In the genomic region with DNA sequence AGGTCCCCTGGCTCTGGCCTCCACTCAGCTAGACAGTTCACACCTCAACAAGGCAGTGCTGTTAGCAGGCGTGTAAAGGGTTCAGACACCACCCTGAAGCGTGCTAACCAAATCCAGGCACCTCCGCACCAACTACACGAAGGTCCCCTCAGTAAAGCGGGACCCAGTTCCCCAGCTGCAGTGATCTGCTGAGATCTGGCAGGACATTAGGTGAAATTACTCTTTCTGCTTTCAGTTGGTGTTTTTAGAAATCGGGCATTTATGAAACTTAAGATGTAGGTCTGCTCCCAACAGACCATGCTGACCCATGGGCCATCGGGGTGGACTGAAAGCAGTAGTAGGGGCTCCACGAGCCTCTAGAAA, we compare ENCODE assay signal across 16 cellular contexts. TPM values are rescaled to one million over a fixed set of nuclear protein-coding genes. Genes with fewer than 3 reads are reported as not detected.
DNase-seq lines count a peak whose midpoint lies in the region; ATAC-seq and TF ChIP-seq lines count a peak whose summit lies in the region.
"Had no signal": no experiment of that assay in that cellular context is flagged by ENCODE, and none has a peak within 500 bp of the region (broad histone marks: within the 10 kb centered on the region; RNA-seq: fewer than 3 reads in every experiment).

No MANE protein-coding gene starts in this region.

- H3K9me3 ChIP-seq in Caco-2 (no peaks in the 10 kb centered on the region), neural progenitor cell (ENCODE audit: low read depth) (no peaks in the 10 kb centered on the region)
- H3K9me3 ChIP-seq: BLaER1 had no signal

- no peak for DNase-seq in activated CD4-positive, alpha-beta memory T cell treated with anti-CD3 and anti-CD28 coated beads for 36 hours
- DNase-seq in activated CD4-positive, alpha-beta memory T cell treated with anti-CD3 and anti-CD28 coated beads, Interleukin-2, amount 10 ng/mL, durations not matched to agents 7 days and 5 days = no peak
- DNase-seq in Caco-2 = no peak
- DNase-seq in WTC11 (ENCODE audit: low spot score) = no peak
- DNase-seq in neural progenitor cell (ENCODE audit: low spot score) = no peak
- no peak for DNase-seq in stimulated activated CD4-positive, alpha-beta T cell treated with anti-CD3 and anti-CD28 coated beads, Interleukin-12 subunit alpha, Interleukin-12 subunit beta, amount 100 ng/mL, for 4 hours
- no peak for DNase-seq in SHP77 treated with DMSO at 0.1 percent for 48 hours (lab: John Stamatoyannopoulos, UW)
- DNase-seq: 8988T; AML-193; CD8-positive, alpha-beta memory T cell; DMS53; GF-D8; H7 had no signal

- no peak overlapping the region for H3K27ac ChIP-seq in neural progenitor cell
- H3K27ac ChIP-seq: BLaER1 had no signal

- peaks cover 4% of the 10 kb centered on the region for H4K20me1 ChIP-seq in neural progenitor cell (ENCODE audit: low read depth)

- peaks cover 22% of the 10 kb centered on the region for H3K36me3 Mint-ChIP-seq in activated CD4-positive, alpha-beta memory T cell treated with anti-CD3 and anti-CD28 coated beads for 36 hours
- H3K36me3 Mint-ChIP-seq in activated CD4-positive, alpha-beta memory T cell treated with anti-CD3 and anti-CD28 coated beads, Interleukin-2, amount 10 ng/mL, durations not matched to agents 7 days and 5 days (ENCODE audit: low read depth) = peaks cover 11% of the 10 kb centered on the region
- peaks cover 50% of the 10 kb centered on the region for H3K36me3 Mint-ChIP-seq in Caco-2 (ENCODE audit: insufficient read depth, unreplicated experiment)
- peaks cover 15% of the 10 kb centered on the region for H3K36me3 Mint-ChIP-seq in WTC11
- peaks cover 24% of the 10 kb centered on the region for H3K36me3 Mint-ChIP-seq in neural progenitor cell

- ATAC-seq in WTC11 = no peak
- no peak for ATAC-seq in GM21526 (IDR thresholded peaks at IDR 0.05; ENCODE audit: low FRiP score, unreplicated experiment)
- ATAC-seq: GM23338 had no signal

- CTCF ChIA-PET in activated CD4-positive, alpha-beta memory T cell treated with anti-CD3 and anti-CD28 coated beads for 36 hours (lab: Charles Lee) = interaction anchor here (0.6 kb wide), 1 partner anchor 476 kb away, joined by 5 read pairs; no protein-coding TSS in a partner anchor
- CTCF ChIA-PET in activated CD4-positive, alpha-beta memory T cell treated with anti-CD3 and anti-CD28 coated beads, Interleukin-2, amount 10 ng/mL, durations not matched to agents 7 days and 5 days (lab: Charles Lee) = no interaction called here
- CTCF ChIA-PET in Caco-2 (lab: Charles Lee) = interaction anchor here (0.6 kb wide), 1 partner anchor 280 kb away, joined by 4 read pairs; no protein-coding TSS in a partner anchor
- CTCF ChIA-PET in WTC11 (lab: Charles Lee) = interaction anchor here (0.6 to 1.1 kb wide), 4 partner anchors 11 to 107 kb away, joined by 3 to 5 read pairs (median 4); no protein-coding TSS in a partner anchor

- BruUV-seq in Caco-2 (replicated peaks; lab: Mats Ljungman, UMichigan) = no TSS peak

- H3K9ac ChIP-seq in neural progenitor cell = no peak overlapping the region
- H3K9ac ChIP-seq: BLaER1 had no signal

- no peak overlapping the region for H3K4me3 Mint-ChIP-seq in activated CD4-positive, alpha-beta memory T cell treated with anti-CD3 and anti-CD28 coated beads for 36 hours
- H3K4me3 Mint-ChIP-seq in activated CD4-positive, alpha-beta memory T cell treated with anti-CD3 and anti-CD28 coated beads, Interleukin-2, amount 10 ng/mL, durations not matched to agents 7 days and 5 days = no peak overlapping the region
- no peak overlapping the region for H3K4me3 Mint-ChIP-seq in Caco-2 (ENCODE audit: unreplicated experiment)
- no peak overlapping the region for H3K4me3 Mint-ChIP-seq in WTC11
- H3K4me3 Mint-ChIP-seq in neural progenitor cell = no peak overlapping the region
- H3K4me3 Mint-ChIP-seq: CD8-positive, alpha-beta memory T cell; GM23338 had no signal

- peak overlapping the region; percentile 9 for H3K27ac Mint-ChIP-seq in activated CD4-positive, alpha-beta memory T cell treated with anti-CD3 and anti-CD28 coated beads for 36 hours
- no peak overlapping the region for H3K27ac Mint-ChIP-seq in activated CD4-positive, alpha-beta memory T cell treated with anti-CD3 and anti-CD28 coated beads, Interleukin-2, amount 10 ng/mL, durations not matched to agents 7 days and 5 days
- peak overlapping the region; percentile 71 for H3K27ac Mint-ChIP-seq in Caco-2 (ENCODE audit: unreplicated experiment)
- H3K27ac Mint-ChIP-seq in WTC11 = peak overlapping the region; percentile 68; the same call in 1 of the 2 replicates
- peak overlapping the region; percentile 94 for H3K27ac Mint-ChIP-seq in neural progenitor cell
- H3K27ac Mint-ChIP-seq: GM23338 had no signal

- H3K4me1 ChIP-seq in Caco-2 (peaks cover 22% of the 10 kb centered on the region), neural progenitor cell (no peaks in the 10 kb centered on the region)
- H3K4me1 ChIP-seq: BLaER1 had no signal

- H3K27me3 ChIP-seq in Caco-2 (replicated peaks; ENCODE audit: control insufficient read depth, insufficient read depth, low read length) (no peaks in the 10 kb centered on the region), neural progenitor cell (no peaks in the 10 kb centered on the region)
- H3K27me3 ChIP-seq: BLaER1 had no signal

- no peak overlapping the region for H3K4me3 ChIP-seq in Caco-2 (ENCODE audit: low read depth, low read length)
- no peak overlapping the region for H3K4me3 ChIP-seq in neural progenitor cell
- H3K4me3 ChIP-seq: BLaER1, GM23338 had no signal

- intact Hi-C loops in activated CD4-positive, alpha-beta memory T cell treated with anti-CD3 and anti-CD28 coated beads for 36 hours (cut with micrococcal nuclease) = no loop called here
- intact Hi-C loops in Caco-2 (cut with micrococcal nuclease; ENCODE audit: unreplicated experiment) = no loop called here

- peaks cover 2% of the 10 kb centered on the region for H3K36me3 ChIP-seq in Caco-2 (ENCODE audit: control insufficient read depth, insufficient read depth, low read length)
- H3K36me3 ChIP-seq in neural progenitor cell = no peaks in the 10 kb centered on the region

- no peaks in the 10 kb centered on the region for H3F3A ChIP-seq in neural progenitor cell (ENCODE audit: low read depth)

- POLR2A ChIA-PET in activated CD4-positive, alpha-beta memory T cell treated with anti-CD3 and anti-CD28 coated beads for 36 hours (lab: Charles Lee) = interaction anchor here (0.6 kb wide), 1 partner anchor 19 kb away, joined by 4 read pairs; no protein-coding TSS in a partner anchor
- POLR2A ChIA-PET in activated CD4-positive, alpha-beta memory T cell treated with anti-CD3 and anti-CD28 coated beads, Interleukin-2, amount 10 ng/mL, durations not matched to agents 7 days and 5 days (lab: Charles Lee) = interaction anchor here (1.7 kb wide), 1 partner anchor 32 kb away, joined by 5 read pairs; no protein-coding TSS in a partner anchor
- POLR2A ChIA-PET in Caco-2 (lab: Charles Lee) (interaction anchor here (1.9 kb wide), 1 partner anchor 27 kb away, joined by 7 read pairs; a partner anchor contains a TSS), WTC11 (lab: Charles Lee) (interaction anchor here (0.7 kb wide), 1 partner anchor 17 kb away, joined by 6 read pairs; no protein-coding TSS in a partner anchor)

- peaks cover 10% of the 10 kb centered on the region for H3K4me1 Mint-ChIP-seq in activated CD4-positive, alpha-beta memory T cell treated with anti-CD3 and anti-CD28 coated beads for 36 hours (ENCODE audit: low read depth)
- peaks cover 5% of the 10 kb centered on the region for H3K4me1 Mint-ChIP-seq in activated CD4-positive, alpha-beta memory T cell treated with anti-CD3 and anti-CD28 coated beads, Interleukin-2, amount 10 ng/mL, durations not matched to agents 7 days and 5 days
- peaks cover 13% of the 10 kb centered on the region for H3K4me1 Mint-ChIP-seq in Caco-2 (ENCODE audit: low read depth, unreplicated experiment)
- no peaks in the 10 kb centered on the region for H3K4me1 Mint-ChIP-seq in WTC11
- H3K4me1 Mint-ChIP-seq in neural progenitor cell = peaks cover 25% of the 10 kb centered on the region
- H3K4me1 Mint-ChIP-seq: GM23338 had no signal

- no peaks in the 10 kb centered on the region for H3K79me2 ChIP-seq in neural progenitor cell (ENCODE audit: low read depth)

- TF ChIP-seq CTCF in Caco-2 (IDR thresholded peaks at IDR 0.05; ENCODE audit: insufficient read depth in 1 of 2, low read depth in 1 of 2, low read length in 1 of 2, severe bottlenecking in 1 of 2, unreplicated experiment in 1 of 2) (no peak), WTC11 (IDR thresholded peaks at IDR 0.05) (no peak), neural progenitor cell (IDR thresholded peaks at IDR 0.05) (no peak)

- no peak overlapping the region for H2AFZ ChIP-seq in neural progenitor cell (replicated peaks)
- H2AFZ ChIP-seq: GM23338 had no signal

- H3K27me3 Mint-ChIP-seq in activated CD4-positive, alpha-beta memory T cell treated with anti-CD3 and anti-CD28 coated beads for 36 hours = no peaks in the 10 kb centered on the region
- H3K27me3 Mint-ChIP-seq in activated CD4-positive, alpha-beta memory T cell treated with anti-CD3 and anti-CD28 coated beads, Interleukin-2, amount 10 ng/mL, durations not matched to agents 7 days and 5 days = no peaks in the 10 kb centered on the region
- no peaks in the 10 kb centered on the region for H3K27me3 Mint-ChIP-seq in Caco-2 (ENCODE audit: insufficient read depth, unreplicated experiment)
- no peaks in the 10 kb centered on the region for H3K27me3 Mint-ChIP-seq in WTC11 (ENCODE audit: low read depth)
- H3K27me3 Mint-ChIP-seq in neural progenitor cell (ENCODE audit: insufficient read depth, low read depth) = peaks cover 2% of the 10 kb centered on the region
- H3K27me3 Mint-ChIP-seq: CD8-positive, alpha-beta memory T cell had no signal

- no peaks in the 10 kb centered on the region for H3K9me3 Mint-ChIP-seq in activated CD4-positive, alpha-beta memory T cell treated with anti-CD3 and anti-CD28 coated beads for 36 hours
- no peaks in the 10 kb centered on the region for H3K9me3 Mint-ChIP-seq in activated CD4-positive, alpha-beta memory T cell treated with anti-CD3 and anti-CD28 coated beads, Interleukin-2, amount 10 ng/mL, durations not matched to agents 7 days and 5 days
- H3K9me3 Mint-ChIP-seq in Caco-2 (ENCODE audit: unreplicated experiment) (no peaks in the 10 kb centered on the region), WTC11 (no peaks in the 10 kb centered on the region), neural progenitor cell (no peaks in the 10 kb centered on the region)
- H3K9me3 Mint-ChIP-seq: CD8-positive, alpha-beta memory T cell; GM23338 had no signal

- no peak overlapping the region for H3K4me2 ChIP-seq in neural progenitor cell
- H3K4me2 ChIP-seq: BLaER1, GM23338 had no signal

RNA-seq across cellular contexts. Expression of a gene that starts 27.1 kb away (rescaled TPM):
- total RNA-seq in activated CD4-positive, alpha-beta memory T cell treated with anti-CD3 and anti-CD28 coated beads for 36 hours = 10 to 100 TPM; 29.7 to 33.8 TPM
- 10 to 100 TPM; 28.8 to 29.0 TPM for total RNA-seq in activated CD4-positive, alpha-beta memory T cell treated with anti-CD3 and anti-CD28 coated beads, Interleukin-2, amount 10 ng/mL, durations not matched to agents 7 days and 5 days
- 50.9 and 55.6 TPM in 2 replicates for total RNA-seq in Caco-2 (2022)
- 20.8 to 24.2 TPM (median 22.6 TPM) in 3 replicates for total RNA-seq in WTC11 (2021)
- 5.8 and 19.8 TPM in 2 replicates for total RNA-seq in neural progenitor cell (ENCODE audit: low replicate concordance)

RNA-seq across cellular contexts. Expression of a gene that starts 35.7 kb away (rescaled TPM):
- 10 to 100 TPM; 69.3 to 72.5 TPM for total RNA-seq in activated CD4-positive, alpha-beta memory T cell treated with anti-CD3 and anti-CD28 coated beads for 36 hours
- total RNA-seq in activated CD4-positive, alpha-beta memory T cell treated with anti-CD3 and anti-CD28 coated beads, Interleukin-2, amount 10 ng/mL, durations not matched to agents 7 days and 5 days = 10 to 100 TPM; 77.1 to 78.2 TPM
- total RNA-seq in Caco-2 (2022) (64.7 and 72.3 TPM in 2 replicates), WTC11 (2021) (40.1 to 46.9 TPM (median 43.2 TPM) in 3 replicates), neural progenitor cell (ENCODE audit: low replicate concordance) (32.5 and 39.1 TPM in 2 replicates)

RNA-seq across cellular contexts. Expression of a gene that starts 39.3 kb away (rescaled TPM):
- total RNA-seq in activated CD4-positive, alpha-beta memory T cell treated with anti-CD3 and anti-CD28 coated beads for 36 hours = 10 to 100 TPM; 10.9 to 15.0 TPM
- 1 to 10 TPM; 8.6 to 9.6 TPM for total RNA-seq in activated CD4-positive, alpha-beta memory T cell treated with anti-CD3 and anti-CD28 coated beads, Interleukin-2, amount 10 ng/mL, durations not matched to agents 7 days and 5 days
- total RNA-seq in Caco-2 (2022) (4.4 and 6.9 TPM in 2 replicates), WTC11 (2021) (5.7 to 7.5 TPM (median 7.1 TPM) in 3 replicates), neural progenitor cell (ENCODE audit: low replicate concordance) (4.8 and 6.7 TPM in 2 replicates)
